In genomic region chr9:82108881-82109280, GRCh38 we compare ENCODE assay signal across 27 cellular contexts.
"Had no signal": no experiment of that assay in that cellular context is flagged by ENCODE, and none has a peak within 500 bp of the region (broad histone marks: within the 10 kb centered on the region; RNA-seq: fewer than 3 reads in every experiment).

No MANE protein-coding gene starts in this region.

- ATAC-seq: activated CD8-positive, alpha-beta T cell treated with anti-CD3 and anti-CD28 coated beads, Interleukin-2, amount 10 ng/mL, durations not matched to agents 7 days and 5 days; T-helper 17 cell; WTC11 had no signal

- H3K9me3 ChIP-seq: Peyer's patch had no signal

- H3K4me1 Mint-ChIP-seq: activated naive CD4-positive, alpha-beta T cell treated with anti-CD3 and anti-CD28 coated beads, Interleukin-2, amount 50 U/mL, for 24 hours; T-helper 17 cell had no signal

- DNase-seq: activated CD4-positive, alpha-beta T cell treated with anti-CD3 and anti-CD28 coated beads for 48 hours; activated CD4-positive, alpha-beta T cell treated with anti-CD3 and anti-CD28 coated beads, Interleukin-2, amount 50 U/mL, for 4 hours; activated CD4-positive, CD25-positive, alpha-beta regulatory T cell treated with anti-CD3 and anti-CD28 coated beads, Interleukin-2, amount 50 U/mL, for 72 hours; activated CD8-positive, alpha-beta memory T cell treated with anti-CD3 and anti-CD28 coated beads, Interleukin-2, amount 50 U/mL, for 48 hours; activated CD8-positive, alpha-beta T cell treated with anti-CD3 and anti-CD28 coated beads, Interleukin-2, amount 10 ng/mL, durations not matched to agents 7 days and 5 days; activated effector memory CD4-positive, alpha-beta T cell treated with Interleukin-2 at 50 U/mL for 16 hours; activated naive CD4-positive, alpha-beta T cell; activated T-cell treated with anti-CD3 and anti-CD28 coated beads, Interleukin-2, amount 50 U/mL, for 1 hour; amniotic stem cell; brain microvascular endothelial cell; cerebellar nuclear complex; Kasumi-1; NCI-H1048; NCI-H146; NCI-H187 treated with DMSO at 0.1 percent for 48 hours; NCI-H2081 treated with DMSO at 0.1 percent for 48 hours; NCI-H2171 treated with DMSO at 0.1 percent for 48 hours; NCI-H226; NCI-H526; NCI-H774; NK-92 treated with Interleukin-12 subunit alpha and Interleukin-12 subunit beta, amount 100 ng/mL, for 24 hours; Peyer's patch; SHP77; T-helper 17 cell; T-helper 9 cell had no signal

- H3K27ac Mint-ChIP-seq: activated CD8-positive, alpha-beta T cell treated with anti-CD3 and anti-CD28 coated beads, Interleukin-2, amount 10 ng/mL, durations not matched to agents 7 days and 5 days; activated naive CD4-positive, alpha-beta T cell treated with anti-CD3 and anti-CD28 coated beads, Interleukin-2, amount 50 U/mL, for 24 hours; T-helper 17 cell; WTC11 had no signal

- H3K4me3 ChIP-seq: Peyer's patch had no signal

- H3K4me3 Mint-ChIP-seq: activated CD8-positive, alpha-beta T cell treated with anti-CD3 and anti-CD28 coated beads, Interleukin-2, amount 10 ng/mL, durations not matched to agents 7 days and 5 days; activated naive CD4-positive, alpha-beta T cell treated with anti-CD3 and anti-CD28 coated beads, Interleukin-2, amount 50 U/mL, for 24 hours; T-helper 17 cell; WTC11 had no signal

- H3K36me3 ChIP-seq: brain microvascular endothelial cell, Peyer's patch had no signal

- H3K27me3 ChIP-seq: brain microvascular endothelial cell, Peyer's patch had no signal

- H3K27me3 Mint-ChIP-seq: activated naive CD4-positive, alpha-beta T cell treated with anti-CD3 and anti-CD28 coated beads, Interleukin-2, amount 50 U/mL, for 24 hours; T-helper 17 cell had no signal

- H3K36me3 Mint-ChIP-seq: activated naive CD4-positive, alpha-beta T cell treated with anti-CD3 and anti-CD28 coated beads, Interleukin-2, amount 50 U/mL, for 24 hours; WTC11 had no signal

- H3K4me1 ChIP-seq: Peyer's patch had no signal

- H3K27ac ChIP-seq: brain microvascular endothelial cell, Peyer's patch had no signal
